Comparison of ENCODE assay signal across 37 cellular contexts in the genomic region with DNA sequence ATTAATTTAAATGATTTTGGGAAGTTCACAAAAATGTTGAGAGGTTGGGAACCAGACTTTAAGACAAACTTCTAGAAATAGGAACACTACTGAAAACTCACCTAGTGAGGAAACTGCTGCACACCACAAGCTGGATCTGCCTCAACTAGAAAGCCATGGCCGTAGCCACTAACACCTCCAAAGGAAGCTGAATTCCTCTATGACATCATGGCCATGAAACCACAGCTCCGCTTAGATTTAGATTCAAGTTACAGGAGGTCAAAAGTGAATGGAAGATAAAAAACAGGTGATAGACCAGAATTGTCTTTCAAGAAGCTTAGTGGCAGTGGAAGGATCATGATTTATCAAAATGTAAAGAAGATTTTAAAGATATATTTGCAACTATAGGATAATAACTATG.
"Had no signal": no experiment of that assay in that cellular context is flagged by ENCODE, and none has a peak within 500 bp of the region (broad histone marks: within the 10 kb centered on the region; RNA-seq: fewer than 3 reads in every experiment).

No MANE protein-coding gene starts in this region.

- H3K4me1 Mint-ChIP-seq: activated B cell treated with CpG ODN at 0.5 μM for 24 hours; activated CD8-positive, alpha-beta memory T cell treated with anti-CD3 and anti-CD28 coated beads, Interleukin-2, amount 10 ng/mL, durations not matched to agents 7 days and 5 days; activated naive CD4-positive, alpha-beta T cell treated with anti-CD3 and anti-CD28 coated beads, Interleukin-2, amount 10 ng/mL, durations not matched to agents 7 days and 5 days; activated naive CD8-positive, alpha-beta T cell treated with anti-CD3 and anti-CD28 coated beads, Interleukin-2, amount 10 ng/mL, durations not matched to agents 7 days and 5 days; central memory CD8-positive, alpha-beta T cell; endodermal cell; T-cell had no signal

- H3K4me3 ChIP-seq: coronary artery, dorsolateral prefrontal cortex, esophagus muscularis mucosa, gastrocnemius medialis, heart right ventricle had no signal

- DNase-seq: activated B cell treated with CpG ODN at 0.5 μM for 24 hours; activated CD4-positive, alpha-beta memory T cell treated with anti-CD3 and anti-CD28 coated beads for 36 hours; activated CD4-positive, alpha-beta T cell treated with anti-CD3 and anti-CD28 coated beads for 48 hours; activated CD4-positive, alpha-beta T cell treated with anti-CD3 and anti-CD28 coated beads, Interleukin-2, amount 50 U/mL, for 1 hour; activated CD8-positive, alpha-beta memory T cell treated with anti-CD3 and anti-CD28 coated beads, Interleukin-2, amount 10 ng/mL, durations not matched to agents 7 days and 5 days; activated CD8-positive, alpha-beta memory T cell treated with anti-CD3 and anti-CD28 coated beads, Interleukin-2, amount 50 U/mL, for 4 hours; activated CD8-positive, alpha-beta T cell treated with anti-CD3 and anti-CD28 coated beads, Interleukin-2, amount 10 ng/mL, durations not matched to agents 7 days and 5 days; activated effector memory CD4-positive, alpha-beta T cell treated with anti-CD3 and anti-CD28 coated beads, Interleukin-2, amount 50 U/mL, for 16 hours; activated naive CD4-positive, alpha-beta T cell; activated naive CD4-positive, alpha-beta T cell treated with anti-CD3 and anti-CD28 coated beads, Interleukin-2, amount 10 ng/mL, durations not matched to agents 7 days and 5 days; activated naive CD8-positive, alpha-beta T cell treated with anti-CD3 and anti-CD28 coated beads, Interleukin-2, amount 10 ng/mL, durations not matched to agents 7 days and 5 days; activated T-cell treated with anti-CD3 and anti-CD28 coated beads, Interleukin-2, amount 50 U/mL, for 1 hour; activated T-cell treated with anti-CD3 and anti-CD28 coated beads, Interleukin-2, amount 50 U/mL, for 48 hours; amniotic stem cell; anterior cingulate cortex; brain microvascular endothelial cell; dorsolateral prefrontal cortex; effector memory CD4-positive, alpha-beta T cell; endodermal cell; foreskin keratinocyte; gastrocnemius medialis; heart right ventricle; T-cell; T1000; WERI-Rb-1 had no signal

- H3K27me3 Mint-ChIP-seq: activated B cell treated with CpG ODN at 0.5 μM for 24 hours; activated CD4-positive, alpha-beta memory T cell treated with anti-CD3 and anti-CD28 coated beads for 36 hours; activated CD8-positive, alpha-beta memory T cell treated with anti-CD3 and anti-CD28 coated beads, Interleukin-2, amount 10 ng/mL, durations not matched to agents 7 days and 5 days; activated naive CD4-positive, alpha-beta T cell treated with anti-CD3 and anti-CD28 coated beads, Interleukin-2, amount 10 ng/mL, durations not matched to agents 7 days and 5 days; activated naive CD8-positive, alpha-beta T cell treated with anti-CD3 and anti-CD28 coated beads, Interleukin-2, amount 10 ng/mL, durations not matched to agents 7 days and 5 days; central memory CD8-positive, alpha-beta T cell; dendritic cell treated with granulocyte-macrophage colony-stimulating factor and Interleukin-4, amounts not matched to agents 40 ng/mL and 50 ng/mL, for 4 days; T-cell had no signal

- H3K27ac ChIP-seq: brain microvascular endothelial cell, coronary artery, dorsolateral prefrontal cortex, esophagus muscularis mucosa, foreskin keratinocyte, gastrocnemius medialis, heart right ventricle, WERI-Rb-1 had no signal

- H3K4me3 Mint-ChIP-seq: activated B cell treated with CpG ODN at 0.5 μM for 24 hours; activated CD4-positive, alpha-beta memory T cell treated with anti-CD3 and anti-CD28 coated beads for 36 hours; activated CD8-positive, alpha-beta memory T cell treated with anti-CD3 and anti-CD28 coated beads, Interleukin-2, amount 10 ng/mL, durations not matched to agents 7 days and 5 days; activated CD8-positive, alpha-beta T cell treated with anti-CD3 and anti-CD28 coated beads, Interleukin-2, amount 10 ng/mL, durations not matched to agents 7 days and 5 days; activated naive CD4-positive, alpha-beta T cell treated with anti-CD3 and anti-CD28 coated beads, Interleukin-2, amount 10 ng/mL, durations not matched to agents 7 days and 5 days; activated naive CD8-positive, alpha-beta T cell treated with anti-CD3 and anti-CD28 coated beads, Interleukin-2, amount 10 ng/mL, durations not matched to agents 7 days and 5 days; activated T-helper 1 cell treated with anti-CD3 and anti-CD28 coated beads, Interleukin-12 subunit alpha, Interleukin-12 subunit beta, Interleukin-2, Interleukin-4 antibody, amounts not matched to agents 30 ng/mL and 10 ng/mL and 1 ng/mL, durations not matched to agents 14 hours and 24 hours and 36 hours; central memory CD8-positive, alpha-beta T cell; dendritic cell treated with granulocyte-macrophage colony-stimulating factor and Interleukin-4, amounts not matched to agents 40 ng/mL and 50 ng/mL, for 4 days; endodermal cell; T-cell; T-helper 1 cell treated with Interleukin-12 subunit alpha and Interleukin-12 subunit beta and Interleukin-4 antibody, amounts not matched to agents 30 μg/mL and 1 μg/mL, for 36 hours; T-helper 2 cell treated with Interferon-gamma antibody and Interleukin-4, amounts not matched to agents 5 μg/mL and 100 μg/mL, for 36 hours had no signal

- FAIRE-seq: astrocyte, bronchial epithelial cell had no signal

- H3K36me3 ChIP-seq: brain microvascular endothelial cell, esophagus muscularis mucosa, gastrocnemius medialis, heart right ventricle, WERI-Rb-1 had no signal

- H3K36me3 Mint-ChIP-seq: activated CD4-positive, alpha-beta memory T cell treated with anti-CD3 and anti-CD28 coated beads for 36 hours; activated CD8-positive, alpha-beta memory T cell treated with anti-CD3 and anti-CD28 coated beads, Interleukin-2, amount 10 ng/mL, durations not matched to agents 7 days and 5 days; activated naive CD4-positive, alpha-beta T cell treated with anti-CD3 and anti-CD28 coated beads, Interleukin-2, amount 10 ng/mL, durations not matched to agents 7 days and 5 days; activated naive CD4-positive, alpha-beta T cell treated with anti-CD3 and anti-CD28 coated beads, Interleukin-2, amount 50 U/mL, for 72 hours; activated naive CD8-positive, alpha-beta T cell treated with anti-CD3 and anti-CD28 coated beads, Interleukin-2, amount 10 ng/mL, durations not matched to agents 7 days and 5 days; T-cell had no signal

- H3K9me3 ChIP-seq: gastrocnemius medialis had no signal

- ATAC-seq: activated CD4-positive, CD25-positive, alpha-beta regulatory T cell treated with anti-CD3 and anti-CD28 coated beads, Interleukin-2, amount 50 U/mL, for 24 hours; activated CD8-positive, alpha-beta memory T cell treated with anti-CD3 and anti-CD28 coated beads, Interleukin-2, amount 10 ng/mL, durations not matched to agents 7 days and 5 days; activated CD8-positive, alpha-beta T cell treated with anti-CD3 and anti-CD28 coated beads, Interleukin-2, amount 10 ng/mL, durations not matched to agents 7 days and 5 days; activated naive CD4-positive, alpha-beta T cell treated with anti-CD3 and anti-CD28 coated beads, Interleukin-2, amount 50 U/mL, for 72 hours; foreskin keratinocyte; gastrocnemius medialis; heart right ventricle; T-cell had no signal

- H3K27me3 ChIP-seq: brain microvascular endothelial cell, esophagus muscularis mucosa, foreskin keratinocyte, gastrocnemius medialis, heart right ventricle had no signal

- H3K4me1 ChIP-seq: esophagus muscularis mucosa, foreskin keratinocyte, gastrocnemius medialis, heart right ventricle had no signal

- H3K27ac Mint-ChIP-seq: activated B cell treated with CpG ODN at 0.5 μM for 24 hours; activated CD4-positive, alpha-beta memory T cell treated with anti-CD3 and anti-CD28 coated beads for 36 hours; activated CD8-positive, alpha-beta memory T cell treated with anti-CD3 and anti-CD28 coated beads, Interleukin-2, amount 10 ng/mL, durations not matched to agents 7 days and 5 days; activated CD8-positive, alpha-beta T cell treated with anti-CD3 and anti-CD28 coated beads, Interleukin-2, amount 10 ng/mL, durations not matched to agents 7 days and 5 days; activated naive CD4-positive, alpha-beta T cell treated with anti-CD3 and anti-CD28 coated beads, Interleukin-2, amount 10 ng/mL, durations not matched to agents 7 days and 5 days; activated naive CD4-positive, alpha-beta T cell treated with anti-CD3 and anti-CD28 coated beads, Interleukin-2, amount 50 U/mL, for 72 hours; activated naive CD8-positive, alpha-beta T cell treated with anti-CD3 and anti-CD28 coated beads, Interleukin-2, amount 10 ng/mL, durations not matched to agents 7 days and 5 days; activated T-helper 1 cell treated with anti-CD3 and anti-CD28 coated beads, Interleukin-12 subunit alpha, Interleukin-12 subunit beta, Interleukin-2, Interleukin-4 antibody, amounts not matched to agents 30 ng/mL and 10 ng/mL and 1 ng/mL, durations not matched to agents 14 hours and 24 hours and 36 hours; activated T-helper 2 cell treated with anti-CD3 and anti-CD28 coated beads, Interferon-gamma antibody, Interleukin-2, Interleukin-4, amounts not matched to agents 10 μg/mL and 5 μg/mL and 100 μg/mL, durations not matched to agents 14 hours and 24 hours and 36 hours; dendritic cell treated with granulocyte-macrophage colony-stimulating factor and Interleukin-4, amounts not matched to agents 40 ng/mL and 50 ng/mL, for 4 days; endodermal cell; T-cell; T-helper 1 cell treated with Interleukin-12 subunit alpha and Interleukin-12 subunit beta and Interleukin-4 antibody, amounts not matched to agents 30 μg/mL and 1 μg/mL, for 36 hours; T-helper 2 cell treated with Interferon-gamma antibody and Interleukin-4, amounts not matched to agents 5 μg/mL and 100 μg/mL, for 36 hours had no signal
